ENCODE assay signal across 9 cellular contexts in genomic region chr13:70960841-70961443, GRCh38.
A peak's percentile ranks its signal among the peaks of the same experiment; 100 is the strongest.
DNase-seq lines count a peak whose midpoint lies in the region; ATAC-seq and TF ChIP-seq lines count a peak whose summit lies in the region.
"Had no signal": no experiment of that assay in that cellular context is flagged by ENCODE, and none has a peak within 500 bp of the region (broad histone marks: within the 10 kb centered on the region; RNA-seq: fewer than 3 reads in every experiment).

No MANE protein-coding gene starts in this region.

- H3K4me3 Mint-ChIP-seq in immature natural killer cell: no peak overlapping the region
- H3K4me3 Mint-ChIP-seq: T-helper 1 cell treated with Interleukin-12 subunit alpha and Interleukin-12 subunit beta and Interleukin-4 antibody, amounts not matched to agents 30 μg/mL and 1 μg/mL, for 36 hours had no signal

- peak; percentile 62 for TF ChIP-seq CTCF in GM10248 (IDR thresholded peaks at IDR 0.05; ENCODE audit: control extremely low read depth, extremely low read depth, low read depth, missing control alignments)

- intact Hi-C loops in left colon (cut with DNase I, micrococcal nuclease): no loop called here

- no peaks in the 10 kb centered on the region for H3K4me1 ChIP-seq in SJCRH30

- CTCF ChIA-PET in GM10248 (lab: Yijun Ruan, JAX): interaction anchor here (1.3 to 2.0 kb wide), 2 partner anchors 26 to 31 kb away, joined by 4 to 5 read pairs; no protein-coding TSS in a partner anchor

- POLR2A ChIA-PET in GM10248 (lab: Yijun Ruan, JAX): no interaction called here

- no peak for DNase-seq in GM10248 (ENCODE audit: extremely low spot score)
- DNase-seq in SJCRH30: peak; percentile 8 to 53
- peak; percentile 12 for DNase-seq in foreskin melanocyte
- DNase-seq in left colon: no peak
- DNase-seq in immature natural killer cell: no peak
- no peak for DNase-seq in activated naive CD4-positive, alpha-beta T cell treated with Interleukin-2 at 50 U/mL for 16 hours
- no peak for DNase-seq in activated CD4-positive, alpha-beta T cell treated with anti-CD3 and anti-CD28 coated beads, Interleukin-2, amount 50 U/mL, for 48 hours

- no peak overlapping the region for H3K4me3 ChIP-seq in SJCRH30

- ATAC-seq in HG03159 (IDR thresholded peaks at IDR 0.05; ENCODE audit: unreplicated experiment) (peak; percentile 64), left colon (no peak)

- no peaks in the 10 kb centered on the region for H3K27me3 Mint-ChIP-seq in immature natural killer cell (ENCODE audit: low read depth in 3 of 3)

- H3K27ac ChIP-seq in SJCRH30: no peak overlapping the region

- H3K9me3 Mint-ChIP-seq in immature natural killer cell: peaks cover 0 to 10% (median 2%) of the 10 kb centered on the region in 6 donors
- H3K9me3 Mint-ChIP-seq: T-helper 1 cell treated with Interleukin-12 subunit alpha and Interleukin-12 subunit beta and Interleukin-4 antibody, amounts not matched to agents 30 μg/mL and 1 μg/mL, for 36 hours had no signal

- no peaks in the 10 kb centered on the region for H3K9me3 ChIP-seq in SJCRH30 (replicated peaks)

- no peak overlapping the region for H3K27ac Mint-ChIP-seq in immature natural killer cell
- H3K27ac Mint-ChIP-seq: T-helper 1 cell treated with Interleukin-12 subunit alpha and Interleukin-12 subunit beta and Interleukin-4 antibody, amounts not matched to agents 30 μg/mL and 1 μg/mL, for 36 hours had no signal

- H3K4me1 Mint-ChIP-seq in immature natural killer cell: no peaks in the 10 kb centered on the region

- peaks cover 0 to 1% (median 0%) of the 10 kb centered on the region in 3 donors for H3K36me3 Mint-ChIP-seq in immature natural killer cell

- no peaks in the 10 kb centered on the region for H3K36me3 ChIP-seq in SJCRH30

- H3K27me3 ChIP-seq in SJCRH30: no peaks in the 10 kb centered on the region

Comparison
In these comparisons a context has a peak if more than half of its experiments do, and no peak if none do; other contexts are left out.
1. DNase-seq: peak in SJCRH30 (2 of 2) and foreskin melanocyte (single experiment); none in GM10248 (single experiment), left colon (0 of 2), immature natural killer cell (0 of 3), activated naive CD4-positive, alpha-beta T cell treated with Interleukin-2 at 50 U/mL for 16 hours (single experiment) and activated CD4-positive, alpha-beta T cell treated with anti-CD3 and anti-CD28 coated beads, Interleukin-2, amount 50 U/mL, for 48 hours (0 of 2).